Comparison of ENCODE assay signal across 15 cellular contexts in genomic region chr17:71760062-71760720, GRCh38.
DNase-seq lines count a peak whose midpoint lies in the region; ATAC-seq, FAIRE-seq and TF ChIP-seq lines count a peak whose summit lies in the region.
"Had no signal": no experiment of that assay in that cellular context is flagged by ENCODE, and none has a peak within 500 bp of the region (broad histone marks: within the 10 kb centered on the region; RNA-seq: fewer than 3 reads in every experiment).

No MANE protein-coding gene starts in this region.

- peak; percentile 58 for ATAC-seq in SK-N-SH treated with all-trans-retinoic acid at 6 μM for 48 hours
- ATAC-seq: CD8-positive, alpha-beta T cell; left cardiac atrium; sciatic nerve had no signal

- no peaks in the 10 kb centered on the region for H3K36me3 ChIP-seq in keratinocyte (ENCODE audit: control insufficient read depth in 2 of 2, extremely low read depth in 1 of 2, insufficient read depth in 2 of 2, low read length in 2 of 2)
- H3K36me3 ChIP-seq in MG63: no peaks in the 10 kb centered on the region
- H3K36me3 ChIP-seq: ascending aorta had no signal

- H3K79me2 ChIP-seq in keratinocyte (ENCODE audit: control insufficient read depth, insufficient read depth, low read length): no peaks in the 10 kb centered on the region

- no peak overlapping the region for H2AFZ ChIP-seq in keratinocyte (ENCODE audit: control insufficient read depth, low read length)

- TF ChIP-seq CTCF in C4-2B (conservative IDR thresholded peaks at IDR 0.05): peak; percentile 21
- peak in 2 of 3 experiments; percentile 10 to 23 for TF ChIP-seq CTCF in keratinocyte (optimal IDR thresholded peaks at IDR 0.05 in 1 of 3, IDR thresholded peaks at IDR 0.05 in 1 of 3, conservative IDR thresholded peaks at IDR 0.05 in 1 of 3; ENCODE audit: extremely low read depth in 1 of 3, insufficient read depth in 2 of 3, low read length in 3 of 3)

- H3K4me3 ChIP-seq in keratinocyte (ENCODE audit: control insufficient read depth in 2 of 3, extremely low read depth in 1 of 3, insufficient read depth in 2 of 3, low read depth in 1 of 3, low read length in 3 of 3): no peak overlapping the region
- H3K4me3 ChIP-seq in MG63: no peak overlapping the region
- H3K4me3 ChIP-seq: ascending aorta had no signal

- FAIRE-seq in keratinocyte (lab: Jason Lieb, UNC): peak; percentile 94

- peaks cover 4% of the 10 kb centered on the region for H3K4me1 ChIP-seq in keratinocyte (ENCODE audit: control insufficient read depth, extremely low read depth, insufficient read depth, low read length)
- H3K4me1 ChIP-seq: ascending aorta had no signal

- DNase-seq in HT-29 (ENCODE audit: low spot score) (peak; percentile 15), keratinocyte (ENCODE audit: low read depth, low spot score) (peak; percentile 23), SKM-1 treated with dmso at 0.1 percent for 144 hours (lab: John Stamatoyannopoulos, UW; ENCODE audit: unreplicated experiment) (no peak), MG63 (no peak), midbrain (lab: John Stamatoyannopoulos, UW) (no peak), NCI-H146 (lab: John Stamatoyannopoulos, UW) (no peak)
- DNase-seq: activated CD4-positive, alpha-beta T cell treated with anti-CD3 and anti-CD28 coated beads, Interleukin-2, amount 50 U/mL, for 4 hours; CD8-positive, alpha-beta T cell; effector CD4-positive, alpha-beta T cell; left cardiac atrium; naive B cell had no signal

- H3K9me1 ChIP-seq in keratinocyte (ENCODE audit: control insufficient read depth, extremely low read depth, insufficient read depth, low read length): no peaks in the 10 kb centered on the region

- H4K20me1 ChIP-seq in keratinocyte (ENCODE audit: control insufficient read depth, extremely low read depth, insufficient read depth, low read length): no peaks in the 10 kb centered on the region

- H3K27me3 ChIP-seq in keratinocyte (ENCODE audit: control insufficient read depth, extremely low read depth, insufficient read depth, low read length): no peaks in the 10 kb centered on the region
- peaks cover 3% of the 10 kb centered on the region; the same call in 1 of the 2 replicates for H3K27me3 ChIP-seq in MG63
- H3K27me3 ChIP-seq: ascending aorta had no signal

- H3K9me3 ChIP-seq in keratinocyte (ENCODE audit: control insufficient read depth, low read depth, low read length) (no peaks in the 10 kb centered on the region), MG63 (no peaks in the 10 kb centered on the region)
- H3K9me3 ChIP-seq: ascending aorta had no signal

- dilution Hi-C loops in keratinocyte (cut with MboI; ENCODE audit: extremely low pct_ligation_motif_present, low sequenced_read_pairs): no loop called here

- H3K27ac ChIP-seq in C4-2B: no peak overlapping the region
- H3K27ac ChIP-seq in keratinocyte (ENCODE audit: control insufficient read depth, insufficient read depth, low read length): no peak overlapping the region
- H3K27ac ChIP-seq: ascending aorta had no signal

- H3K4me2 ChIP-seq in keratinocyte (ENCODE audit: control insufficient read depth, extremely low read depth, insufficient read depth, low read depth, low read length): peak overlapping the region; percentile 9

- no peak overlapping the region for H3K9ac ChIP-seq in keratinocyte (ENCODE audit: control insufficient read depth, extremely low read depth, insufficient read depth, low read length)

TF ChIP-seq in SK-N-SH treated with all-trans-retinoic acid at 6 μM for 48 hours, 23 proteins besides CTCF, POLR2A, EP300 and RAD21:
- TF ChIP-seq BACH2 (CRISPR knock-in tag; IDR thresholded peaks at IDR 0.05; ENCODE audit: borderline replicate concordance): no peak
- TF ChIP-seq PPARA (CRISPR knock-in tag; IDR thresholded peaks at IDR 0.05; ENCODE audit: borderline replicate concordance): no peak
- TF ChIP-seq PATZ1 (CRISPR knock-in tag; IDR thresholded peaks at IDR 0.05; ENCODE audit: borderline replicate concordance): no peak
- TF ChIP-seq SNAI2 (CRISPR knock-in tag; IDR thresholded peaks at IDR 0.05): no peak
- TF ChIP-seq ZFP3 (CRISPR knock-in tag; IDR thresholded peaks at IDR 0.05): no peak
- TF ChIP-seq ARNTL (CRISPR knock-in tag; IDR thresholded peaks at IDR 0.05; ENCODE audit: borderline replicate concordance, low read depth): no peak
- TF ChIP-seq ZC3H10 (CRISPR knock-in tag; IDR thresholded peaks at IDR 0.05): no peak
- no peak for TF ChIP-seq ZNF8 (CRISPR knock-in tag; IDR thresholded peaks at IDR 0.05)
TF ChIP-seq in SK-N-SH treated with all-trans-retinoic acid at 6 μM for 48 hours: peak in this region for 0.

Comparison
In these comparisons a context has a peak if more than half of its experiments do, and no peak if none do; other contexts are left out.
1. DNase-seq: peak in HT-29 (single experiment) and keratinocyte (single experiment); none in SKM-1 treated with dmso at 0.1 percent for 144 hours (single experiment), MG63 (single experiment), midbrain (single experiment) and NCI-H146 (single experiment).